Comparison of ENCODE assay signal across 1 cellular context in the genomic region with DNA sequence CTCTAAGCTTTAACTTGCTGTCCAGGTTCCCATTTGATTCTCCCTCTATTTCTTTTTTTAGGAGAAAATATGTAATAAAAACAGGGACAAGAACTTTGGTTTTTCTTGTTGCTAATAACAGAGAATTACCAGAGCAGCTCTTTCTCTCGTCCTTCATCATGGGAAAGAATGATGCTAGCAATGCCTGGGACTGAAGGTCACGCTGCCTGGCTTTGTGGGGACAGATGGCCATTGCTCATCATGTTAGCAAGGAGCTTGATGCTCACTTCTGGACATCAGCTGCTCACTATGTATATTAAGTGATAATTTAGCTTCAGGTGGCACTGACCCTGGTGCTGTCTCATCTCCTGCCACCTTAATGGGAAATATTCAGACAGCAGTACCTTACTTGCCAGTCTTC.
TF ChIP-seq lines count a peak whose summit lies in the region.

No MANE protein-coding gene starts in this region.

TF ChIP-seq in HepG2, 621 proteins besides CTCF, POLR2A, EP300 and RAD21:
- TF ChIP-seq ZNF253 (CRISPR knock-in tag; IDR thresholded peaks at IDR 0.05; ENCODE audit: borderline replicate concordance) (no peak), ZNF549 (CRISPR knock-in tag; IDR thresholded peaks at IDR 0.05) (no peak)
